ENCODE assay signal across 8 cellular contexts in the genomic region with DNA sequence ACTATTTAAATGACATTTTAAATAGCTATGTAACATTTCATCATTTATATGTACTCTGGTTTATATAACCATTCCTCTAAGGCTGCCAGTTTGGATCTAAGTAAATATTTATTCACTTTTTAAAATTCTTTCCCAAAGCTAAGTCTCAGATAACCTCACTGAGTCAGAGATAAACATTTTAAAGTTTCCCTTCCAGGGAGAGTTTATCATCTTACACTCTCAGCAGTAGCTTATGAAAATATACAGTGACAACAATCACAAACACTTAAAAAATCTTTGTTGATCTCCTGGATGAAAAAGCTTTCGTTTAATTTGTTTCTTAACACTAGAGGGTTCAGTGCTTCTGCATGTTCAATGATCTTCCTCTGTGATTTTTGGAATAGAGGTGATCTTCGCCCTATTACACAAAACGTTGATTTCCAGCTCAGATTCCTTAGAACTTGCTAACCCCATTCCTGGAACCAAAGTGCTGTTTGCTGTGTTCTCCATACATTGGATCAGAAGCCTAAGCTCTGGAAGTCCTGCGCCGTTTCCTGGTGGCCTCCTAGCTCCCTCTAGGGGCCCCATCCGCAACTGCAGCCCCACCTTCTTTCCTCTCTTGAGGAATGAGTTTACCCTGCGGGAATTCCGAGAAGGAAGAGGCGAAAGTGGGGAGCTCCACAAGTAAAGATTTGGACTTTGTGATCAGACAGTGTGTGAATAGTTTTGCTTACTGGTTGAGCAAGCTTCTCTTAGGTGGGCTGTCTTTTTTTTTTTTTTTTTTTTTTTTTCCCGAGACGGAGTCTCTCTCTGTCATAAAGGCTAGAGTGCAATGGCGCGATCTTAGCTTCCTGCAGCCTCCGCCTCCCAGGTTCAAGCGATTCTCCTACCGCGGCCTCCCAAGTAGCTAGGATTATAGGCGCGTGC. TPM values are rescaled to one million over a fixed set of nuclear protein-coding genes. Genes with fewer than 3 reads are reported as not detected.
DNase-seq lines count a peak whose midpoint lies in the region; ATAC-seq and TF ChIP-seq lines count a peak whose summit lies in the region.

No MANE protein-coding gene starts in this region.

- no peak overlapping the region for H3K27ac ChIP-seq in CD4-positive, alpha-beta T cell (ENCODE audit: low read depth, low read length)
- H3K27ac ChIP-seq in HCT116 (ENCODE audit: low read depth, low read length) (no peak overlapping the region), SJSA1 (peak overlapping the region; percentile 35; the same call in 1 of the 2 replicates), brain microvascular endothelial cell (peak overlapping the region; percentile 76)

- CTCF ChIA-PET in CD4-positive, alpha-beta T cell (lab: Charles Lee): interaction anchor here (0.6 to 2.9 kb wide), 24 partner anchors 11 to 686 kb away, joined by 3 to 27 read pairs (median 4); a partner anchor contains a TSS
- CTCF ChIA-PET in HCT116 (lab: Charles Lee): interaction anchor here (0.5 to 2.4 kb wide), 28 partner anchors 10 to 898 kb away, joined by 3 to 22 read pairs (median 4); a partner anchor contains a TSS

- no peaks in the 10 kb centered on the region for H3K27me3 ChIP-seq in CD4-positive, alpha-beta T cell (ENCODE audit: control insufficient read depth, insufficient read depth, low read length)
- no peaks in the 10 kb centered on the region for H3K27me3 ChIP-seq in HCT116 (ENCODE audit: insufficient read depth, low read length)
- no peaks in the 10 kb centered on the region for H3K27me3 ChIP-seq in SJSA1 (replicated peaks)
- H3K27me3 ChIP-seq in brain microvascular endothelial cell (replicated peaks): no peaks in the 10 kb centered on the region

- no peaks in the 10 kb centered on the region for H3K9me2 ChIP-seq in HCT116 (ENCODE audit: insufficient read depth)

- no peaks in the 10 kb centered on the region for H3K9me3 Mint-ChIP-seq in CD4-positive, alpha-beta T cell
- no peaks in the 10 kb centered on the region for H3K9me3 Mint-ChIP-seq in immature natural killer cell

- H3K4me1 ChIP-seq in HCT116 (ENCODE audit: control insufficient read depth in 1 of 2, insufficient read depth in 2 of 2, low read length in 2 of 2) (peaks cover 2 to 21% of the 10 kb centered on the region in 2 experiments; a peak in 3 of 4 replicates), SJSA1 (replicated peaks) (peaks cover 22% of the 10 kb centered on the region)

- H3K4me3 Mint-ChIP-seq in CD4-positive, alpha-beta T cell: no peak overlapping the region
- peak overlapping the region in 1 of 5 donors; percentile 42 for H3K4me3 Mint-ChIP-seq in immature natural killer cell

- POLR2A ChIA-PET in CD4-positive, alpha-beta T cell (lab: Charles Lee): interaction anchor here (0.6 to 1.1 kb wide), 4 partner anchors 29 to 148 kb away, joined by 3 to 5 read pairs (median 3); a partner anchor contains a TSS
- POLR2A ChIA-PET in HCT116 (lab: Charles Lee): interaction anchor here (0.7 kb wide), 1 partner anchor 627 kb away, joined by 4 read pairs; no protein-coding TSS in a partner anchor

- peak; percentile 17 to 53 (median 28) for DNase-seq in CD4-positive, alpha-beta T cell
- peak; percentile 41 for DNase-seq in HCT116 (ENCODE audit: low read depth, low spot score)
- DNase-seq in SJSA1 (ENCODE audit: low read depth in 1 of 2, low spot score in 2 of 2): peak; percentile 78 to 90
- peak; percentile 81 for DNase-seq in brain microvascular endothelial cell
- peak; percentile 10 to 27 (median 24) for DNase-seq in immature natural killer cell
- DNase-seq in stimulated activated CD4-positive, alpha-beta T cell treated with anti-CD3 and anti-CD28 coated beads, Interleukin-2, amount 100 ng/mL, for 24 hours: peak; percentile 57 to 59

- peak; percentile 67 for TF ChIP-seq RAD21 in HCT116 (IDR thresholded peaks at IDR 0.05; ENCODE audit: low read depth)

- peak overlapping the region; percentile 2 for H3K27ac Mint-ChIP-seq in CD4-positive, alpha-beta T cell
- H3K27ac Mint-ChIP-seq in immature natural killer cell: peak overlapping the region in 5 of 6 donors; percentile 49 to 83 (median 65)

- H3K4me3 ChIP-seq in HCT116 (replicated peaks in 1 of 2; ENCODE audit: low read depth in 1 of 2, low read length in 2 of 2) (no peak overlapping the region), SJSA1 (no peak overlapping the region), brain microvascular endothelial cell (ENCODE audit: low read depth, low read length) (no peak overlapping the region)

- peak; percentile 96 for TF ChIP-seq CTCF in CD4-positive, alpha-beta T cell (IDR thresholded peaks at IDR 0.05)
- TF ChIP-seq CTCF in HCT116 (IDR thresholded peaks at IDR 0.05 in 2 of 3, conservative IDR thresholded peaks at IDR 0.05 in 1 of 3; ENCODE audit: borderline replicate concordance in 1 of 3, insufficient read depth in 1 of 3, low read depth in 2 of 3, low read length in 2 of 3): peak; percentile 63 to 99 (median 93)
- peak; percentile 99 for TF ChIP-seq CTCF in brain microvascular endothelial cell (IDR thresholded peaks at IDR 0.05; ENCODE audit: low read depth, low read length, missing control alignments)

- H3K9me3 ChIP-seq in CD4-positive, alpha-beta T cell (ENCODE audit: control insufficient read depth, low read length): no peaks in the 10 kb centered on the region
- H3K9me3 ChIP-seq in HCT116 (ENCODE audit: control insufficient read depth in 1 of 2, insufficient read depth in 1 of 2, low read depth in 1 of 2, low read length in 2 of 2): no peaks in the 10 kb centered on the region
- no peaks in the 10 kb centered on the region for H3K9me3 ChIP-seq in SJSA1 (replicated peaks)

- in situ Hi-C loops in brain microvascular endothelial cell (cut with HindIII; ENCODE audit: low pct_ligation_motif_present, low sequenced_read_pairs): loop anchor here (10.0 kb wide), 1 partner anchor 155 kb away; no protein-coding TSS in a partner anchor

- RAD21 ChIA-PET in HCT116 (lab: Charles Lee; ENCODE audit: low non-redundant PET in 1 of 2, low total read pairs in 2 of 2, uncharacterized antibody in 2 of 2, unreplicated experiment in 2 of 2): interaction anchor here (0.7 to 0.8 kb wide), 2 partner anchors 112 to 148 kb away, joined by 4 to 7 read pairs; no protein-coding TSS in a partner anchor

- intact Hi-C loops in CD4-positive, alpha-beta T cell (cut with DNase I, micrococcal nuclease): loop anchor here (5.0 to 10.0 kb wide), 2 partner anchors 422 to 435 kb away; a partner anchor contains a TSS
- intact Hi-C loops in HCT116 (cut with micrococcal nuclease): no loop called here

- TF ChIP-seq POLR2A in HCT116 (IDR thresholded peaks at IDR 0.05; ENCODE audit: borderline replicate concordance, extremely low read depth, insufficient read depth, insufficient read length): no peak

- peaks cover 60% of the 10 kb centered on the region for H3K79me2 ChIP-seq in HCT116 (ENCODE audit: insufficient read depth, low read length)

- H3K36me3 ChIP-seq in HCT116 (ENCODE audit: control insufficient read depth in 1 of 2, insufficient read depth in 2 of 2, low read length in 2 of 2) (no peaks in the 10 kb centered on the region), SJSA1 (peaks cover 3% of the 10 kb centered on the region; the same call in 1 of the 2 replicates), brain microvascular endothelial cell (replicated peaks) (no peaks in the 10 kb centered on the region)

- BruUV-seq in HCT116 (replicated peaks; lab: Mats Ljungman, UMichigan): no TSS peak

- peaks cover 5% of the 10 kb centered on the region for H3K36me3 Mint-ChIP-seq in CD4-positive, alpha-beta T cell (ENCODE audit: low read depth)
- no peaks in the 10 kb centered on the region for H3K36me3 Mint-ChIP-seq in immature natural killer cell

- no peaks in the 10 kb centered on the region for H3K27me3 Mint-ChIP-seq in CD4-positive, alpha-beta T cell
- peaks cover 0 to 4% (median 3%) of the 10 kb centered on the region in 3 donors for H3K27me3 Mint-ChIP-seq in immature natural killer cell (ENCODE audit: low read depth in 3 of 3)

- H3K4me1 Mint-ChIP-seq in CD4-positive, alpha-beta T cell (ENCODE audit: low read depth): peaks cover 20% of the 10 kb centered on the region
- peaks cover 25 to 27% of the 10 kb centered on the region in 2 donors for H3K4me1 Mint-ChIP-seq in immature natural killer cell

- H2AFZ ChIP-seq in HCT116 (ENCODE audit: low read depth, low read length, poor library complexity, severe bottlenecking): no peak overlapping the region

- no peak for ATAC-seq in CD4-positive, alpha-beta T cell (ENCODE audit: poor library complexity)
- peak; percentile 75 for ATAC-seq in HCT116
- ATAC-seq in GM21367 (IDR thresholded peaks at IDR 0.05; ENCODE audit: unreplicated experiment): no peak
- no peak for ATAC-seq in HG03571 (IDR thresholded peaks at IDR 0.05; ENCODE audit: unreplicated experiment)

- H3K4me2 ChIP-seq in HCT116 (ENCODE audit: low read length): no peak overlapping the region

- no peak overlapping the region for H3K9ac ChIP-seq in HCT116 (ENCODE audit: low read length)

- H4K20me1 ChIP-seq in HCT116 (ENCODE audit: insufficient read depth): peaks cover 10% of the 10 kb centered on the region; the same call in 1 of the 2 replicates

TF ChIP-seq in HCT116, 20 proteins besides CTCF, POLR2A, EP300 and RAD21:
- 0 out of 2 replicates have a peak, but pooled peaks have one; percentile 30 for TF ChIP-seq CBX3 (IDR thresholded peaks at IDR 0.05; ENCODE audit: low read depth)
- no peak for TF ChIP-seq FOSL1 (IDR thresholded peaks at IDR 0.05; ENCODE audit: low read depth)

RNA-seq across cellular contexts. Expression of a gene that starts 29.3 kb away (rescaled TPM):
- 10 to 100 TPM; 41.9 to 44.3 TPM for total RNA-seq in CD4-positive, alpha-beta T cell
- total RNA-seq in HCT116 (2021; ENCODE audit: unreplicated experiment): 27.3 TPM
- polyA plus RNA-seq in HCT116 (2012): 10.0 and 12.3 TPM in 2 replicates
- 25.2 and 28.8 TPM in 2 replicates for total RNA-seq in SJSA1 (2014; rRNA removed; shearing (Covaris generic))
- 10 to 100 TPM; 29.8 to 67.9 (median 33.8) TPM for polyA plus RNA-seq in immature natural killer cell

Comparison
In these comparisons a context has a peak if more than half of its experiments do, and no peak if none do; other contexts are left out.
1. DNase-seq: peak in every context shown above with its lines; median percentile 84 in SJSA1; 81 in brain microvascular endothelial cell; 58 in stimulated activated CD4-positive, alpha-beta T cell treated with anti-CD3 and anti-CD28 coated beads, Interleukin-2, amount 100 ng/mL, for 24 hours; 41 in HCT116; 28 in CD4-positive, alpha-beta T cell; 24 in immature natural killer cell.
2. H3K27ac ChIP-seq: peak in SJSA1 (single experiment) and brain microvascular endothelial cell (single experiment); none in CD4-positive, alpha-beta T cell (single experiment) and HCT116 (single experiment).
3. Peak in every context shown above with its lines, with median percentiles within 50 percentile points of each other: CTCF ChIP-seq.